In the genomic region with DNA sequence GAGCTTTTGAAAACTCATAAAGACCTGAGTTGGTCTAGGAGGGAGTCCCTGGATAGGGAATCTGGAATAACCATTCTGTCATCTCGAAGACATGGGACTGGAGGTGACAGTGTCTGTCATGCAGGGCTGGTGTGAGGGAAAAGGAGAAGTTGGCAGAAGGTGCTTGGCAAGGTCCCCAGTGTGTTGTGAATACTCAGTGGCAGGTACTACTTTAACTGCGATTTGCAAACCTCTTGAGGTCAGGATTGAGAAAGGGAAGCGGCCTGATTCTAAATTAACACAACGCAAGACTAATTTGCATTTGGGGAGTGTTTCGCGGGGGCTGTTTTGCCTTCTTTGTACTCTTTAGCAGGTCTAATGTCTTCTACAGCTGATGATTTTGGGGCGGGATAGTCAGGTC, we compare ENCODE assay signal across 17 cellular contexts.
DNase-seq lines count a peak whose midpoint lies in the region; ATAC-seq and TF ChIP-seq lines count a peak whose summit lies in the region.
"Had no signal": no experiment of that assay in that cellular context is flagged by ENCODE, and none has a peak within 500 bp of the region (broad histone marks: within the 10 kb centered on the region; RNA-seq: fewer than 3 reads in every experiment).

No MANE protein-coding gene starts in this region.

- H3K4me2 ChIP-seq in DOHH2 (ENCODE audit: low read length) = peak overlapping the region; percentile 89

- H4K20me1 ChIP-seq in DOHH2 (ENCODE audit: control insufficient read depth, insufficient read depth, low read depth, low read length) = no peaks in the 10 kb centered on the region

- H3K4me1 ChIP-seq in DOHH2 (ENCODE audit: control insufficient read depth, low read length) = peaks cover 80% of the 10 kb centered on the region
- H3K4me1 ChIP-seq: psoas muscle had no signal

- no peak for TF ChIP-seq CTCF in DOHH2 (IDR thresholded peaks at IDR 0.05; ENCODE audit: low read depth, low read length, poor library complexity, severe bottlenecking)

- peaks cover 33% of the 10 kb centered on the region for H3F3A ChIP-seq in DOHH2 (ENCODE audit: control insufficient read depth, insufficient read depth)

- DNase-seq in NCI-H2227 treated with DMSO at 0.1 percent for 48 hours (lab: John Stamatoyannopoulos, UW) (no peak), NCI-H2081 (lab: John Stamatoyannopoulos, UW) (no peak), NCI-H1048 (lab: John Stamatoyannopoulos, UW) (no peak)
- no peak for DNase-seq in activated CD4-positive, alpha-beta T cell treated with anti-CD3 and anti-CD28 coated beads, Interleukin-2, amount 50 U/mL, for 1 hour
- DNase-seq: activated CD4-positive, alpha-beta T cell treated with anti-CD3 and anti-CD28 coated beads, Interleukin-2, amount 10 ng/mL, durations not matched to agents 24 days and 14 days; activated naive CD4-positive, alpha-beta T cell treated with anti-CD3 and anti-CD28 coated beads, Interleukin-2, amount 10 ng/mL, durations not matched to agents 7 days and 5 days; foreskin keratinocyte; GOT3; NCI-H446; psoas muscle had no signal

- H3K27me3 ChIP-seq in DOHH2 (ENCODE audit: control insufficient read depth, low read length) = no peaks in the 10 kb centered on the region
- H3K27me3 ChIP-seq: tibial nerve had no signal

- H3K36me3 ChIP-seq in DOHH2 (ENCODE audit: control insufficient read depth, low read length) = no peaks in the 10 kb centered on the region
- H3K36me3 ChIP-seq: tibial nerve had no signal

- ATAC-seq in GM19025 (IDR thresholded peaks at IDR 0.05; ENCODE audit: low read depth, unreplicated experiment) (peak; percentile 42), HG02571 (IDR thresholded peaks at IDR 0.05; ENCODE audit: unreplicated experiment) (peak; percentile 58), HG03432 (IDR thresholded peaks at IDR 0.05; ENCODE audit: unreplicated experiment) (peak; percentile 51)
- ATAC-seq: foreskin keratinocyte, K562, psoas muscle, SK-N-SH treated with all-trans-retinoic acid at 6 μM for 48 hours had no signal

- peak overlapping the region; percentile 38 for H3K4me3 ChIP-seq in DOHH2 (ENCODE audit: low read length)
- H3K4me3 ChIP-seq: K562, psoas muscle, tibial nerve had no signal

- H3K27ac ChIP-seq in DOHH2 (ENCODE audit: low read depth, low read length) = peak overlapping the region; percentile 89
- H3K27ac ChIP-seq: foreskin keratinocyte, psoas muscle, tibial nerve had no signal

- H3K9me3 ChIP-seq in DOHH2 (ENCODE audit: control insufficient read depth, insufficient read depth, low read length) = no peaks in the 10 kb centered on the region
- H3K9me3 ChIP-seq: psoas muscle, tibial nerve had no signal

- H3K9me2 ChIP-seq in DOHH2 (replicated peaks; ENCODE audit: control insufficient read depth, low read length) = no peaks in the 10 kb centered on the region

- no peaks in the 10 kb centered on the region for H3K79me2 ChIP-seq in DOHH2 (ENCODE audit: control insufficient read depth, low read length)
